In the genomic region with DNA sequence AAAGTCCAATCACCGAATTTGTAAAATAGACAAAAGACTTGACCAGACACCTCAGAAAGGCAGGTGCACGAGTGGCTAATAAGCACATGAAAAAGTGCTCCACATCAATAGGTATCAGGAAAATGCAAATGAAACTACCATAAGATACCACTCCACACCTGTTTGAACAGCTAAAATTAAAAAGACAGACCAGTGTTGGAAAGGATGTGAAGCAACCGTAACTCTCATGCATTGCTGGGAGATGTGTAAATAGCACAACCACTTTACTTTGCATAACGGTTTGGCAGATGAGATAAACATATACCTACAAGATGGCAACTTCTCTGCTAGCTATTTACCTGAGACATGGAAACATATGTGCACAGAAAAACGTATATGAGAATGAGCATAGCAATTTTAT, we compare ENCODE assay signal across 16 cellular contexts. TPM values are rescaled to one million over a fixed set of nuclear protein-coding genes. Genes with fewer than 3 reads are reported as not detected.
DNase-seq lines count a peak whose midpoint lies in the region; ATAC-seq and TF ChIP-seq lines count a peak whose summit lies in the region.
"Had no signal": no experiment of that assay in that cellular context is flagged by ENCODE, and none has a peak within 500 bp of the region (broad histone marks: within the 10 kb centered on the region; RNA-seq: fewer than 3 reads in every experiment).

No MANE protein-coding gene starts in this region.

- H4K20me1 ChIP-seq in Karpas-422 (ENCODE audit: insufficient read depth, low read depth, low read length) = no peaks in the 10 kb centered on the region

- intact Hi-C loops in thyroid gland (cut with DNase I) = no loop called here

- TF ChIP-seq CTCF in thyroid gland (IDR thresholded peaks at IDR 0.05) = no peak

- H3K36me3 ChIP-seq in Karpas-422 (ENCODE audit: insufficient read depth, low read length) = no peaks in the 10 kb centered on the region
- no peaks in the 10 kb centered on the region for H3K36me3 ChIP-seq in thyroid gland
- H3K36me3 ChIP-seq: lower lobe of right lung, Peyer's patch had no signal

- H3K27ac ChIP-seq in Karpas-422 (ENCODE audit: low read length) = no peak overlapping the region
- H3K27ac ChIP-seq in substantia nigra (ENCODE audit: low read depth, low read length, poor library complexity, severe bottlenecking) = no peak overlapping the region
- no peak overlapping the region for H3K27ac ChIP-seq in thyroid gland
- H3K27ac ChIP-seq: C4-2B, lower lobe of right lung, Peyer's patch had no signal

- ATAC-seq in GM18502 (IDR thresholded peaks at IDR 0.05; ENCODE audit: poor library complexity, unreplicated experiment) = peak; percentile 88
- peak; percentile 84 for ATAC-seq in GM19463 (IDR thresholded peaks at IDR 0.05; ENCODE audit: unreplicated experiment)
- peak; percentile 91 for ATAC-seq in HG02938 (IDR thresholded peaks at IDR 0.05; ENCODE audit: unreplicated experiment)
- ATAC-seq: lower lobe of right lung had no signal

- no peaks in the 10 kb centered on the region for H3K9me3 ChIP-seq in Karpas-422 (ENCODE audit: low read length)
- no peaks in the 10 kb centered on the region for H3K9me3 ChIP-seq in thyroid gland
- H3K9me3 ChIP-seq: lower lobe of right lung, Peyer's patch had no signal

- peak overlapping the region; percentile 26 for H3K4me2 ChIP-seq in Karpas-422 (ENCODE audit: low read depth, low read length, poor library complexity, severe bottlenecking)

- peaks cover 37% of the 10 kb centered on the region for H3K4me1 ChIP-seq in Karpas-422 (ENCODE audit: low read length)
- no peaks in the 10 kb centered on the region for H3K4me1 ChIP-seq in thyroid gland
- H3K4me1 ChIP-seq: lower lobe of right lung, Peyer's patch had no signal

- POLR2A ChIA-PET in HEK293T (lab: Yijun Ruan, JAX) = no interaction called here

- no peaks in the 10 kb centered on the region for H3K9me2 ChIP-seq in Karpas-422 (replicated peaks; ENCODE audit: insufficient read depth, low read length)

- no peak overlapping the region for H3K9ac ChIP-seq in Karpas-422 (ENCODE audit: low read length)

- no peaks in the 10 kb centered on the region for H3K79me2 ChIP-seq in Karpas-422 (ENCODE audit: low read length)

- DNase-seq in Karpas-422 (no peak), NCI-H1105 treated with DMSO at 0.1 percent for 48 hours (lab: John Stamatoyannopoulos, UW) (no peak), substantia nigra (lab: John Stamatoyannopoulos, UW) (no peak), thyroid gland (no peak), HEK293T (ENCODE audit: extremely low spot score) (no peak)
- DNase-seq: effector CD8-positive, alpha-beta T cell; glutamatergic neuron; lower lobe of right lung; NCI-H1105; Peyer's patch; stimulated activated CD4-positive, alpha-beta T cell treated with anti-CD3 and anti-CD28 coated beads, Interleukin-4, amount 100 ng/mL, for 1 hour had no signal

- H3K4me3 ChIP-seq in Karpas-422 (ENCODE audit: low read length) (no peak overlapping the region), thyroid gland (replicated peaks in 1 of 3) (no peak overlapping the region)
- H3K4me3 ChIP-seq: lower lobe of right lung, Peyer's patch had no signal

- 85 to 87% methylated on average over 5 of the region's 5 CpGs for WGBS in thyroid gland, 2 donors

- H3K27me3 ChIP-seq in Karpas-422 (ENCODE audit: low read length) = no peaks in the 10 kb centered on the region
- no peaks in the 10 kb centered on the region for H3K27me3 ChIP-seq in thyroid gland
- H3K27me3 ChIP-seq: Peyer's patch had no signal

- CTCF ChIA-PET in HEK293T (lab: Yijun Ruan, JAX) = no interaction called here

- TF ChIP-seq POLR2A in thyroid gland (IDR thresholded peaks at IDR 0.05) = no peak

- H2AFZ ChIP-seq in Karpas-422 (ENCODE audit: low read length) = no peak overlapping the region

TF ChIP-seq in HEK293T, 16 proteins besides CTCF, POLR2A, EP300 and RAD21:
- no peak for TF ChIP-seq SUZ12 (IDR thresholded peaks at IDR 0.05)
- TF ChIP-seq, protein P1, sequence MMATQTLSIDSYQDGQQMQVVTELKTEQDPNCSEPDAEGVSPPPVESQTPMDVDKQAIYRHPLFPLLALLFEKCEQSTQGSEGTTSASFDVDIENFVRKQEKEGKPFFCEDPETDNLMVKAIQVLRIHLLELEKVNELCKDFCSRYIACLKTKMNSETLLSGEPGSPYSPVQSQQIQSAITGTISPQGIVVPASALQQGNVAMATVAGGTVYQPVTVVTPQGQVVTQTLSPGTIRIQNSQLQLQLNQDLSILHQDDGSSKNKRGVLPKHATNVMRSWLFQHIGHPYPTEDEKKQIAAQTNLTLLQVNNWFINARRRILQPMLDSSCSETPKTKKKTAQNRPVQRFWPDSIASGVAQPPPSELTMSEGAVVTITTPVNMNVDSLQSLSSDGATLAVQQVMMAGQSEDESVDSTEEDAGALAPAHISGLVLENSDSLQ (IDR thresholded peaks at IDR 0.05) = no peak
- no peak for TF ChIP-seq FOXA1 (IDR thresholded peaks at IDR 0.05)
- no peak for TF ChIP-seq LEF1 (IDR thresholded peaks at IDR 0.05; ENCODE audit: borderline replicate concordance)
- no peak for TF ChIP-seq TARDBP (IDR thresholded peaks at IDR 0.05)
- no peak for TF ChIP-seq ARNT (IDR thresholded peaks at IDR 0.05)
- TF ChIP-seq ELF4 (IDR thresholded peaks at IDR 0.05) = no peak
- no peak for TF ChIP-seq ZNF384 (IDR thresholded peaks at IDR 0.05)
- no peak for TF ChIP-seq CTBP1 (IDR thresholded peaks at IDR 0.05; ENCODE audit: borderline replicate concordance)
- TF ChIP-seq FOXK2 (IDR thresholded peaks at IDR 0.05) = no peak
- no peak for TF ChIP-seq SP1 (IDR thresholded peaks at IDR 0.05)
- TF ChIP-seq NFRKB (IDR thresholded peaks at IDR 0.05) = no peak
- TF ChIP-seq BHLHE40 (IDR thresholded peaks at IDR 0.05; ENCODE audit: borderline replicate concordance) = no peak
- TF ChIP-seq FOXM1 (IDR thresholded peaks at IDR 0.05; ENCODE audit: borderline replicate concordance) = no peak
- no peak for TF ChIP-seq HDGF (IDR thresholded peaks at IDR 0.05; ENCODE audit: borderline replicate concordance)
- TF ChIP-seq L3MBTL2 (conservative IDR thresholded peaks at IDR 0.05) = no peak

RNA-seq across cellular contexts. Expression of gene CADPS, which starts 56.9 kb away (rescaled TPM):
- 0.76 and 1.9 TPM in 2 replicates for total RNA-seq in Karpas-422 (2014; rRNA removed; shearing (Covaris generic); ENCODE audit: low replicate concordance)
- total RNA-seq in thyroid gland = 1 to 10 TPM in 2 of 4 donors, not detected in 2; 1.6 to 9.5 TPM
- total RNA-seq: osteocyte had no signal
